Comparison of ENCODE assay signal across 18 cellular contexts in the genomic region with DNA sequence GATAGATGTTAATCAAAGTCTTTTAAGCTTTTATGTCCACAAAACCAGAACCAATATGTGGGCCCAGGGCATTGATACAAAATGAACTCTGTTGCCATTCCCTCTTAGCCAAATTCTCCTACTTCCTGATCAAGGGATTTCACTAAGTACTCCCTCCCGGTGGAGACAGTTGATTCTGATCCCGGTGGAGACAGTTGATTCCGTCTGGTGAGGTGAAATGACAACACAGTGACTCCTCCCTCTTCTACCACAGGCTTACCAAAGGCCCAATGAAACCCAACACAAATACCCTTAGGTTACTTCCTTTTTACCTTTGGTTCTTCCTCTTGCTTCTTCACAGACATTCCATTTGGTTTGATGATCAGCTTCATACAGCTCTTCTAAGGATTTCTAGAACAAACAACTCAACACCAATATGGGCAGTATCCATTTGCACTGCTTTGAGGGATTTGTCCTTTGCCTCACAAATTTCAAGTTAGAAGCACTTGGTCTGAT.
DNase-seq lines count a peak whose midpoint lies in the region; ATAC-seq, FAIRE-seq and TF ChIP-seq lines count a peak whose summit lies in the region.
"Had no signal": no experiment of that assay in that cellular context is flagged by ENCODE, and none has a peak within 500 bp of the region (broad histone marks: within the 10 kb centered on the region; RNA-seq: fewer than 3 reads in every experiment).

No MANE protein-coding gene starts in this region.

- no peaks in the 10 kb centered on the region for H4K20me1 ChIP-seq in H1 (replicated peaks in 1 of 2; ENCODE audit: control insufficient read depth in 1 of 2, insufficient read depth in 2 of 2, low read length in 2 of 2)

- H4K91ac ChIP-seq in H1 (replicated peaks; ENCODE audit: insufficient read length, low read length), result no peak overlapping the region

- peaks cover 9 to 13% (median 12%) of the 10 kb centered on the region in 3 donors for H3K4me1 Mint-ChIP-seq in T-cell

- TF ChIP-seq EP300 in H1 (IDR thresholded peaks at IDR 0.05; ENCODE audit: borderline replicate concordance in 1 of 2, low read depth in 2 of 2, low read length in 2 of 2), result no peak

- POLR2A ChIA-PET in H1 (lab: Charles Lee; ENCODE audit: partially characterized antibody) (no interaction called here), T-cell (lab: Charles Lee) (no interaction called here)

- no peak for TF ChIP-seq CTCF in H1 (IDR thresholded peaks at IDR 0.05; ENCODE audit: control extremely low read depth in 1 of 3, insufficient read depth in 1 of 3, low read depth in 1 of 3, low read length in 3 of 3)

- no peak overlapping the region for H3K4me3 ChIP-seq in H1 (ENCODE audit: extremely low read depth in 1 of 4, insufficient read depth in 2 of 4, low read depth in 3 of 4, low read length in 4 of 4)

- no peak overlapping the region for H2BK15ac ChIP-seq in H1 (ENCODE audit: low read length)

- no peak for TF ChIP-seq POLR2A in H1 (IDR thresholded peaks at IDR 0.05; ENCODE audit: control extremely low read depth in 1 of 2, low read depth in 2 of 2, low read length in 2 of 2)

- no peak overlapping the region for H4K8ac ChIP-seq in H1 (ENCODE audit: extremely low read depth, insufficient read depth, low read length)

- no peaks in the 10 kb centered on the region for H3K23me2 ChIP-seq in H1 (ENCODE audit: low read depth, low read length)

- H3K56ac ChIP-seq in H1 (replicated peaks; ENCODE audit: insufficient read length, low read depth, low read length), result no peak overlapping the region

- no peak overlapping the region for H4K5ac ChIP-seq in H1 (ENCODE audit: insufficient read length, low read depth, low read length)

- 0 out of 2 replicates have a peak overlapping the region, but pooled peaks have one; percentile 60 for H2AFZ ChIP-seq in H1 (ENCODE audit: low read length)

- H3K4me2 ChIP-seq in H1 (ENCODE audit: insufficient read depth in 1 of 2, low read depth in 2 of 2, low read length in 2 of 2), result no peak overlapping the region

- no peaks in the 10 kb centered on the region for H3K79me2 ChIP-seq in H1 (ENCODE audit: control insufficient read depth in 1 of 2, insufficient read depth in 2 of 2, low read length in 2 of 2)

- H3K9me3 Mint-ChIP-seq in T-cell, result no peaks in the 10 kb centered on the region

- H2BK120ac ChIP-seq in H1 (replicated peaks; ENCODE audit: low read depth, low read length), result no peak overlapping the region

- no peaks in the 10 kb centered on the region for H3K9me3 ChIP-seq in H1 (ENCODE audit: insufficient read depth in 2 of 2, low read depth in 1 of 2, low read length in 1 of 2)
- H3K9me3 ChIP-seq: BE2C had no signal

- H3K9ac ChIP-seq in H1 (replicated peaks in 1 of 4; ENCODE audit: extremely low read depth in 1 of 4, low read depth in 3 of 4, low read length in 3 of 4), result no peak overlapping the region

- H3K4me3 Mint-ChIP-seq in T-cell, result no peak overlapping the region
- H3K4me3 Mint-ChIP-seq: CD4-positive, alpha-beta memory T cell had no signal

- H2AK5ac ChIP-seq in H1 (ENCODE audit: low read depth, low read length), result no peak overlapping the region

- no peak overlapping the region for H2BK20ac ChIP-seq in H1 (ENCODE audit: low read length)

- H3K79me1 ChIP-seq in H1 (ENCODE audit: low read depth, low read length), result no peaks in the 10 kb centered on the region

- 87% methylated on average over 3 of the region's 3 CpGs; no CpG with 5 or more reads in 1 of the 2 experiments for WGBS in H1 (ENCODE audit: extremely low coverage in 1 of 2, insufficient coverage in 1 of 2, insufficient read length in 1 of 2, insufficient replicate concordance in 2 of 2, low coverage in 1 of 2, low lambda C conversion rate in 2 of 2, missing lambda C conversion rate in 1 of 2), 2 experiments

- no peak overlapping the region for H2BK5ac ChIP-seq in H1 (ENCODE audit: low read depth, low read length)

- no peaks in the 10 kb centered on the region for H3K4me1 ChIP-seq in H1 (replicated peaks in 1 of 4; ENCODE audit: control insufficient read depth in 3 of 4, insufficient read depth in 4 of 4, low read length in 3 of 4)
- H3K4me1 ChIP-seq: BE2C had no signal

- no peak overlapping the region for H2BK12ac ChIP-seq in H1 (ENCODE audit: low read depth, low read length)

- no peak for ATAC-seq in T-cell (replicated peaks in 1 of 4)
- ATAC-seq: PC-3 had no signal

- FAIRE-seq in H1 (lab: Jason Lieb, UNC), result peak; percentile 50

- no peaks in the 10 kb centered on the region for H3K36me3 ChIP-seq in H1 (ENCODE audit: control insufficient read depth in 2 of 4, insufficient read depth in 4 of 4, low read length in 3 of 4)
- H3K36me3 ChIP-seq: BE2C had no signal

- H3K23ac ChIP-seq in H1 (ENCODE audit: insufficient read length), result no peak overlapping the region

- TF ChIP-seq RAD21 in H1 (IDR thresholded peaks at IDR 0.05 in 1 of 2, conservative IDR thresholded peaks at IDR 0.05 in 1 of 2; ENCODE audit: low read depth in 2 of 2, low read length in 2 of 2), result no peak

- H3K18ac ChIP-seq in H1 (ENCODE audit: extremely low read depth, low read length), result no peak overlapping the region

- H3K27ac ChIP-seq in H1 (ENCODE audit: low read depth, low read length), result no peak overlapping the region
- H3K27ac ChIP-seq: 22Rv1, RWPE1 had no signal

- CTCF ChIA-PET in H1 (lab: Charles Lee; ENCODE audit: partially characterized antibody) (interaction anchor here (0.7 kb wide), 1 partner anchor 10 kb away, joined by 3 read pairs; no protein-coding TSS in a partner anchor), T-cell (lab: Charles Lee) (no interaction called here)

- H3K27me3 Mint-ChIP-seq in T-cell, result no peaks in the 10 kb centered on the region
- H3K27me3 Mint-ChIP-seq: CD4-positive, alpha-beta memory T cell had no signal

- H3K4ac ChIP-seq in H1 (replicated peaks; ENCODE audit: insufficient read length, low read depth, low read length), result no peak overlapping the region

- no peak overlapping the region for H3K27ac Mint-ChIP-seq in T-cell
- H3K27ac Mint-ChIP-seq: CD4-positive, alpha-beta memory T cell had no signal

- H3K14ac ChIP-seq in H1 (ENCODE audit: insufficient read length), result no peak overlapping the region

- no peaks in the 10 kb centered on the region for H3K36me3 Mint-ChIP-seq in T-cell
- H3K36me3 Mint-ChIP-seq: CD4-positive, alpha-beta memory T cell had no signal

- H3K27me3 ChIP-seq in H1 (replicated peaks in 1 of 4; ENCODE audit: control insufficient read depth in 3 of 4, extremely low read depth in 1 of 4, insufficient read depth in 3 of 4, low read length in 3 of 4), result no peaks in the 10 kb centered on the region

- DNase-seq in NCI-H82 (lab: John Stamatoyannopoulos, UW) (peak; percentile 29), NCI-H82 treated with DMSO at 0.1 percent for 48 hours (lab: John Stamatoyannopoulos, UW; ENCODE audit: unreplicated experiment) (no peak), H1 (ENCODE audit: low read depth in 1 of 2, low spot score in 2 of 2) (no peak), islet precursor cell (peak; percentile 53), retina (no peak), GOT3 (lab: John Stamatoyannopoulos, UW) (no peak), T-cell (no peak), NCI-H774 (lab: John Stamatoyannopoulos, UW) (no peak)
- DNase-seq: BE2C; Calu3; CD4-positive, alpha-beta memory T cell; MV-4-11; NCI-H1417; NCI-H1930; NCI-H526 treated with DMSO at 0.1 percent for 48 hours; PC-3 had no signal

TF ChIP-seq in H1, 55 proteins besides CTCF, POLR2A, EP300 and RAD21:
- TF ChIP-seq GABPA (IDR thresholded peaks at IDR 0.05; ENCODE audit: borderline replicate concordance, insufficient read depth, low read length) (no peak), SP2 (IDR thresholded peaks at IDR 0.05; ENCODE audit: low read length) (no peak), SIRT6 (IDR thresholded peaks at IDR 0.05; ENCODE audit: low read length) (no peak), FOSL1 (IDR thresholded peaks at IDR 0.05; ENCODE audit: insufficient read depth, low read depth, low read length) (no peak), ATF2 (IDR thresholded peaks at IDR 0.05; ENCODE audit: low read length) (no peak), SIX5 (IDR thresholded peaks at IDR 0.05; ENCODE audit: low read depth, low read length) (no peak), ZNF274 (IDR thresholded peaks at IDR 0.05; ENCODE audit: borderline replicate concordance, extremely low read depth, low read length) (no peak), KDM5A (IDR thresholded peaks at IDR 0.05; ENCODE audit: low read length) (no peak), YY1 (IDR thresholded peaks at IDR 0.05; ENCODE audit: low read depth, low read length) (no peak)
- TF ChIP-seq, protein P1, sequence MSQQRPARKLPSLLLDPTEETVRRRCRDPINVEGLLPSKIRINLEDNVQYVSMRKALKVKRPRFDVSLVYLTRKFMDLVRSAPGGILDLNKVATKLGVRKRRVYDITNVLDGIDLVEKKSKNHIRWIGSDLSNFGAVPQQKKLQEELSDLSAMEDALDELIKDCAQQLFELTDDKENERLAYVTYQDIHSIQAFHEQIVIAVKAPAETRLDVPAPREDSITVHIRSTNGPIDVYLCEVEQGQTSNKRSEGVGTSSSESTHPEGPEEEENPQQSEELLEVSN (IDR thresholded peaks at IDR 0.05), result no peak

Comparison
In these comparisons a context has a peak if more than half of its experiments do, and no peak if none do; other contexts are left out.
1. DNase-seq: peak in NCI-H82 (single experiment) and islet precursor cell (single experiment); none in NCI-H82 treated with DMSO at 0.1 percent for 48 hours (single experiment), H1 (0 of 2), retina (single experiment), GOT3 (single experiment), T-cell (0 of 34) and NCI-H774 (single experiment).